ENCODE assay signal across 8 cellular contexts in the genomic region with DNA sequence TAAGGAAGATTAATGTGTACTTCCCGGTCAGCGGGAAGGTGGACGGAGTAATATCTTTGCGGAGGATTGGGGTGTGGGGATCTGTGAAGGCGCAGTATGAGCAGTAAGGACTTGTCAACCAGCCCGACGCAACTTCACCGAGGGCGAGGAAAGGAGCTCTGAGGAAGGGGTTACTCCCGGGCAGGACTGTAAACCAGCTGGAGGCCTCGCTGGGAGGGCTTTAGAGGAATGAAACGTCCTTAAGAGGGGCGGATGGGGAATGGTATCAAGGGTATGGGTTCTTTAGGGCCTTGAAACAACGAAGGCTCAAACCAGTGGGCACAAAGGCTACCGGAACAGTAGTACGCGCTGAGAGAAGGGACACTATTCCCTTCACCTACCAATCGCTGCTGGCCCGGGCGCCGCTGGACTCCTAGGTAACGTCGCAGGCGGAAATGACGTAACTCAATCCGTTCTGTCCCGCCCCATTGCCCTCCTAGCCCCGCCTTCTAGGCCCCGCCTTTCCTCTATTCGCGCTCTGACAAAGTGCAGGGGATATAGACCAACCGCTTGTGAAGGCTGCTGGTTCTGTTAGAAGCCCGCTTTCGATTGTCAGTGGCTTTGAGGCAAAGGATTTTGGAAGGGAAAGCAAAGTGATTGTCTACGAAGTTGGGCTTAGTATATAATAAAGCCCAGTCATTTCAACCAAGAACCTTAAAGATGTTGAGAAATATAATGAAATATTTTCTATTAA. TPM values are rescaled to one million over a fixed set of nuclear protein-coding genes. Genes with fewer than 3 reads are reported as not detected.
DNase-seq lines count a peak whose midpoint lies in the region; ATAC-seq, FAIRE-seq and TF ChIP-seq lines count a peak whose summit lies in the region.

C11orf65 (minus strand) TSS at position 439 of the 733 bp plus-strand sequence. CDS start 5,970 bp downstream, outside the sequence.

- H3K36me3 ChIP-seq in Caco-2 (ENCODE audit: control insufficient read depth, insufficient read depth, low read length) = no peaks in the 10 kb centered on the region
- H3K36me3 ChIP-seq in H1 (ENCODE audit: control insufficient read depth in 2 of 4, insufficient read depth in 4 of 4, low read length in 3 of 4) = no peaks in the 10 kb centered on the region

- peak within 1 kb of the TSS; percentile 100 for H3K27ac Mint-ChIP-seq in Caco-2 (ENCODE audit: unreplicated experiment)
- H3K27ac Mint-ChIP-seq in activated CD8-positive, alpha-beta memory T cell treated with anti-CD3 and anti-CD28 coated beads, Interleukin-2, amount 10 ng/mL, durations not matched to agents 7 days and 5 days = peak within 1 kb of the TSS; percentile 97
- H3K27ac Mint-ChIP-seq in memory B cell = peak within 1 kb of the TSS; percentile 99

- peak within 1 kb of the TSS; percentile 99 for H2AFZ ChIP-seq in H1 (ENCODE audit: low read length)

- peak within 1 kb of the TSS; percentile 85 to 99 (median 96) for H3K9ac ChIP-seq in H1 (replicated peaks in 1 of 4; ENCODE audit: extremely low read depth in 1 of 4, low read depth in 3 of 4, low read length in 3 of 4)

- peaks cover 3% of the 10 kb centered on the region for H3K23me2 ChIP-seq in H1 (ENCODE audit: low read depth, low read length)

- 0 out of 3 replicates have a peak, but pooled peaks of 1 of the 2 experiments have one; percentile 17 for TF ChIP-seq EP300 in H1 (IDR thresholded peaks at IDR 0.05; ENCODE audit: borderline replicate concordance in 1 of 2, low read depth in 2 of 2, low read length in 2 of 2)

- peak within 1 kb of the TSS; percentile 5 for H3K56ac ChIP-seq in H1 (replicated peaks; ENCODE audit: insufficient read length, low read depth, low read length)

- no peak for TF ChIP-seq CTCF in Caco-2 (IDR thresholded peaks at IDR 0.05; ENCODE audit: insufficient read depth in 1 of 2, low read depth in 1 of 2, low read length in 1 of 2, severe bottlenecking in 1 of 2, unreplicated experiment in 1 of 2)
- TF ChIP-seq CTCF in H1 (IDR thresholded peaks at IDR 0.05; ENCODE audit: control extremely low read depth in 1 of 3, insufficient read depth in 1 of 3, low read depth in 1 of 3, low read length in 3 of 3) = no peak

- no peak within 1 kb of the TSS for H2BK15ac ChIP-seq in H1 (ENCODE audit: low read length)

- no peaks in the 10 kb centered on the region for H3K79me1 ChIP-seq in H1 (ENCODE audit: low read depth, low read length)

- 3% methylated on average over 35 of the region's 35 CpGs; no CpG with 5 or more reads in 1 of the 2 experiments for WGBS in H1 (ENCODE audit: extremely low coverage in 1 of 2, insufficient coverage in 1 of 2, insufficient read length in 1 of 2, insufficient replicate concordance in 2 of 2, low coverage in 1 of 2, low lambda C conversion rate in 2 of 2, missing lambda C conversion rate in 1 of 2), 2 experiments

- DNase-seq in Caco-2 = peak; percentile 99
- peak; percentile 96 for DNase-seq in HTR-8/SVneo (ENCODE audit: insufficient read length, low spot score)
- DNase-seq in NOMO-1 treated with DMSO at 0.1 percent for 48 hours (lab: John Stamatoyannopoulos, UW; ENCODE audit: unreplicated experiment) = peak; percentile 95
- DNase-seq in activated CD8-positive, alpha-beta memory T cell treated with anti-CD3 and anti-CD28 coated beads, Interleukin-2, amount 10 ng/mL, durations not matched to agents 7 days and 5 days = peak; percentile 97
- DNase-seq in H1 (ENCODE audit: low read depth in 1 of 2, low spot score in 2 of 2) = peak; percentile 87 to 96
- DNase-seq in memory B cell (ENCODE audit: low spot score in 2 of 2) = peak; percentile 91 to 96
- DNase-seq in stimulated activated CD8-positive, alpha-beta memory T cell treated with anti-CD3 and anti-CD28 coated beads, Interleukin-12 subunit alpha, Interleukin-12 subunit beta, amount 100 ng/mL, for 1 hour (ENCODE audit: low read depth) = peak; percentile 93

- H2BK5ac ChIP-seq in H1 (ENCODE audit: low read depth, low read length) = peak within 1 kb of the TSS; percentile 95

- no peak within 1 kb of the TSS for H2BK20ac ChIP-seq in H1 (ENCODE audit: low read length)

- no peaks in the 10 kb centered on the region for H3K79me2 ChIP-seq in H1 (ENCODE audit: control insufficient read depth in 1 of 2, insufficient read depth in 2 of 2, low read length in 2 of 2)

- H3K18ac ChIP-seq in H1 (ENCODE audit: extremely low read depth, low read length) = no peak within 1 kb of the TSS; the same call in 1 of the 2 replicates

- ATAC-seq in GM21381 (IDR thresholded peaks at IDR 0.05; ENCODE audit: unreplicated experiment) (peak; percentile 100), memory B cell (ENCODE audit: low read depth) (peak; percentile 94)
- ATAC-seq in activated CD8-positive, alpha-beta memory T cell treated with anti-CD3 and anti-CD28 coated beads, Interleukin-2, amount 10 ng/mL, durations not matched to agents 7 days and 5 days = peak; percentile 99

- TF ChIP-seq RAD21 in H1 (IDR thresholded peaks at IDR 0.05 in 1 of 2, conservative IDR thresholded peaks at IDR 0.05 in 1 of 2; ENCODE audit: low read depth in 2 of 2, low read length in 2 of 2) = no peak

- H3K4me3 ChIP-seq in Caco-2 (ENCODE audit: low read depth, low read length) (peak within 1 kb of the TSS; percentile 68), H1 (ENCODE audit: extremely low read depth in 1 of 4, insufficient read depth in 2 of 4, low read depth in 3 of 4, low read length in 4 of 4) (peak within 1 kb of the TSS; percentile 62 to 89 (median 78))

- 0 out of 2 replicates have a peak within 1 kb of the TSS, but pooled peaks have one; percentile 44 for H2AK5ac ChIP-seq in H1 (ENCODE audit: low read depth, low read length)

- no peaks in the 10 kb centered on the region for H4K20me1 ChIP-seq in H1 (replicated peaks in 1 of 2; ENCODE audit: control insufficient read depth in 1 of 2, insufficient read depth in 2 of 2, low read length in 2 of 2)

- no peak within 1 kb of the TSS for H3K23ac ChIP-seq in H1 (ENCODE audit: insufficient read length)

- H3K27me3 Mint-ChIP-seq in Caco-2 (ENCODE audit: insufficient read depth, unreplicated experiment) = no peaks in the 10 kb centered on the region
- H3K27me3 Mint-ChIP-seq in activated CD8-positive, alpha-beta memory T cell treated with anti-CD3 and anti-CD28 coated beads, Interleukin-2, amount 10 ng/mL, durations not matched to agents 7 days and 5 days = no peaks in the 10 kb centered on the region
- no peaks in the 10 kb centered on the region for H3K27me3 Mint-ChIP-seq in memory B cell

- H2BK120ac ChIP-seq in H1 (replicated peaks; ENCODE audit: low read depth, low read length) = no peak within 1 kb of the TSS

- H3K9me3 Mint-ChIP-seq in Caco-2 (ENCODE audit: unreplicated experiment) (no peaks in the 10 kb centered on the region), memory B cell (no peaks in the 10 kb centered on the region)
- no peaks in the 10 kb centered on the region for H3K9me3 Mint-ChIP-seq in activated CD8-positive, alpha-beta memory T cell treated with anti-CD3 and anti-CD28 coated beads, Interleukin-2, amount 10 ng/mL, durations not matched to agents 7 days and 5 days (ENCODE audit: low read depth)

- TSS peak; percentile 98 for BruUV-seq in Caco-2 (replicated peaks; lab: Mats Ljungman, UMichigan)

- POLR2A ChIA-PET in Caco-2 (lab: Charles Lee) = interaction anchor here (0.6 to 1.5 kb wide), 4 partner anchors 44 to 244 kb away, joined by 3 to 7 read pairs (median 4); partner anchors contain the start of genes ATM, DDX10 and EXPH5
- POLR2A ChIA-PET in H1 (lab: Charles Lee; ENCODE audit: partially characterized antibody) = interaction anchor here (0.6 to 1.2 kb wide), 5 partner anchors 31 to 597 kb away, joined by 3 to 4 read pairs (median 3); partner anchors contain the start of gene POGLUT3

- FAIRE-seq in HTR-8/SVneo (lab: Jason Lieb, UNC) (peak; percentile 99), H1 (lab: Jason Lieb, UNC) (peak; percentile 95)

- peak within 1 kb of the TSS; percentile 52; the same call in 1 of the 2 replicates for H2BK12ac ChIP-seq in H1 (ENCODE audit: low read depth, low read length)

- peaks cover 17% of the 10 kb centered on the region for H3K4me1 Mint-ChIP-seq in Caco-2 (ENCODE audit: low read depth, unreplicated experiment)
- H3K4me1 Mint-ChIP-seq in activated CD8-positive, alpha-beta memory T cell treated with anti-CD3 and anti-CD28 coated beads, Interleukin-2, amount 10 ng/mL, durations not matched to agents 7 days and 5 days = peaks cover 16% of the 10 kb centered on the region
- peaks cover 2% of the 10 kb centered on the region for H3K4me1 Mint-ChIP-seq in memory B cell

- peak within 1 kb of the TSS; percentile 97 for H3K4me3 Mint-ChIP-seq in Caco-2 (ENCODE audit: unreplicated experiment)
- H3K4me3 Mint-ChIP-seq in activated CD8-positive, alpha-beta memory T cell treated with anti-CD3 and anti-CD28 coated beads, Interleukin-2, amount 10 ng/mL, durations not matched to agents 7 days and 5 days = peak within 1 kb of the TSS; percentile 94
- H3K4me3 Mint-ChIP-seq in memory B cell = peak within 1 kb of the TSS; percentile 98

- peak within 1 kb of the TSS; percentile 95; the same call in 1 of the 2 replicates for H4K8ac ChIP-seq in H1 (ENCODE audit: extremely low read depth, insufficient read depth, low read length)

- peak within 1 kb of the TSS; percentile 65 to 93 for H3K4me2 ChIP-seq in H1 (ENCODE audit: insufficient read depth in 1 of 2, low read depth in 2 of 2, low read length in 2 of 2)

- no peaks in the 10 kb centered on the region for H3K27me3 ChIP-seq in Caco-2 (replicated peaks; ENCODE audit: control insufficient read depth, insufficient read depth, low read length)
- H3K27me3 ChIP-seq in H1 (replicated peaks in 1 of 4; ENCODE audit: control insufficient read depth in 3 of 4, extremely low read depth in 1 of 4, insufficient read depth in 3 of 4, low read length in 3 of 4) = no peaks in the 10 kb centered on the region

- no peaks in the 10 kb centered on the region for H3K9me3 ChIP-seq in Caco-2
- no peaks in the 10 kb centered on the region for H3K9me3 ChIP-seq in H1 (ENCODE audit: insufficient read depth in 2 of 2, low read depth in 1 of 2, low read length in 1 of 2)

- TF ChIP-seq POLR2A in H1 (IDR thresholded peaks at IDR 0.05; ENCODE audit: control extremely low read depth in 1 of 2, low read depth in 2 of 2, low read length in 2 of 2) = peak; percentile 96 to 100

- peak within 1 kb of the TSS; percentile 96 for H3K27ac ChIP-seq in H1 (ENCODE audit: low read depth, low read length)

- H3K4ac ChIP-seq in H1 (replicated peaks; ENCODE audit: insufficient read length, low read depth, low read length) = no peak within 1 kb of the TSS

- no peak within 1 kb of the TSS for H3K14ac ChIP-seq in H1 (ENCODE audit: insufficient read length)

- no peak within 1 kb of the TSS for H4K91ac ChIP-seq in H1 (replicated peaks; ENCODE audit: insufficient read length, low read length)

- CTCF ChIA-PET in Caco-2 (lab: Charles Lee) (interaction anchor here (0.6 to 1.3 kb wide), 3 partner anchors 58 to 458 kb away, joined by 3 to 6 read pairs (median 3); partner anchors contain the start of genes ATM, CUL5 and NPAT), H1 (lab: Charles Lee; ENCODE audit: partially characterized antibody) (interaction anchor here (0.6 kb wide), 1 partner anchor 181 kb away, joined by 3 read pairs; no protein-coding TSS in a partner anchor)
- CTCF ChIA-PET in activated CD8-positive, alpha-beta memory T cell treated with anti-CD3 and anti-CD28 coated beads, Interleukin-2, amount 10 ng/mL, durations not matched to agents 7 days and 5 days (lab: Charles Lee) = interaction anchor here (1.3 kb wide), 1 partner anchor 27 kb away, joined by 3 read pairs; no protein-coding TSS in a partner anchor

- peak within 1 kb of the TSS; percentile 5 for H4K5ac ChIP-seq in H1 (ENCODE audit: insufficient read length, low read depth, low read length)

- H3K4me1 ChIP-seq in Caco-2 (peaks cover 9% of the 10 kb centered on the region), H1 (replicated peaks in 1 of 4; ENCODE audit: control insufficient read depth in 3 of 4, insufficient read depth in 4 of 4, low read length in 3 of 4) (no peaks in the 10 kb centered on the region; a peak in 1 of 7 replicates)

- H3K36me3 Mint-ChIP-seq in Caco-2 (ENCODE audit: insufficient read depth, unreplicated experiment) (peaks cover 7% of the 10 kb centered on the region), memory B cell (no peaks in the 10 kb centered on the region)
- H3K36me3 Mint-ChIP-seq in activated CD8-positive, alpha-beta memory T cell treated with anti-CD3 and anti-CD28 coated beads, Interleukin-2, amount 10 ng/mL, durations not matched to agents 7 days and 5 days = no peaks in the 10 kb centered on the region

- intact Hi-C loops in Caco-2 (cut with micrococcal nuclease; ENCODE audit: unreplicated experiment) = loop anchor here (1.0 to 10.0 kb wide), 9 partner anchors 20 to 342 kb away; partner anchors contain the start of genes ACAT1, EXPH5 and NPAT

RNA-seq across cellular contexts. Expression of gene C11orf65, which starts in this region (rescaled TPM):
- total RNA-seq in Caco-2 (2022) = 0.86 and 1.0 TPM in 2 replicates
- under 1 TPM in 1 of 2 experiments, not detected in 1; 0.61 TPM for total RNA-seq in activated CD8-positive, alpha-beta memory T cell treated with anti-CD3 and anti-CD28 coated beads, Interleukin-2, amount 10 ng/mL, durations not matched to agents 7 days and 5 days
- 0.22 and 0.52 TPM in 2 replicates for total RNA-seq in H1 (2021; fragmentation: NEBNext Ultra II Directional; extraction: Animal tissue kit (Norgen Biotek cat#: 25700))
- 0.08 and 0.14 TPM in 2 replicates for polyA plus RNA-seq in H1 (2011; rRNA removed)
- 0.34 TPM for polyA plus RNA-seq in H1 (2011; cell fraction: cytosol; rRNA removed)
- polyA plus RNA-seq in H1 (2011; cell fraction: nucleus; rRNA removed) = 0.10 TPM
- polyA plus RNA-seq in H1 (2012, experiment 1 of 2) = 0.28 to 0.50 TPM (median 0.46 TPM) in 4 replicates
- not detected for polyA plus RNA-seq in H1 (2012, experiment 2 of 2)
- 0.34 TPM for polyA plus RNA-seq in H1 (2013, experiment 1 of 2)
- polyA plus RNA-seq in H1 (2013, experiment 2 of 2) = 0.70 TPM
- 0.22 and 0.41 TPM in 2 replicates for polyA minus RNA-seq in H1 (2011; rRNA and poly(A)+ RNA removed)
- not detected for polyA minus RNA-seq in H1 (2011; cell fraction: cytosol; rRNA and poly(A)+ RNA removed)
- 0.30 TPM for polyA minus RNA-seq in H1 (2011; cell fraction: nucleus; rRNA and poly(A)+ RNA removed)

Comparison
In these comparisons a context has a peak if more than half of its experiments do, and no peak if none do; other contexts are left out.
1. Peak in every context shown above with its lines: DNase-seq, ATAC-seq, H3K4me3 ChIP-seq and H3K27ac ChIP-seq.
2. Peak in DNase-seq and ATAC-seq in activated CD8-positive, alpha-beta memory T cell treated with anti-CD3 and anti-CD28 coated beads, Interleukin-2, amount 10 ng/mL, durations not matched to agents 7 days and 5 days; RNA of the gene not detected or under 1 TPM.
3. Peak in DNase-seq, H3K4me3 ChIP-seq, H3K27ac ChIP-seq, H3K9ac ChIP-seq and H3K4me2 ChIP-seq in H1; RNA of the gene not detected or under 1 TPM.